Comparison of ENCODE assay signal across 13 cellular contexts in genomic region chr2:136389809-136390208, GRCh38.
DNase-seq lines count a peak whose midpoint lies in the region; ATAC-seq and TF ChIP-seq lines count a peak whose summit lies in the region.
"Had no signal": no experiment of that assay in that cellular context is flagged by ENCODE, and none has a peak within 500 bp of the region (broad histone marks: within the 10 kb centered on the region; RNA-seq: fewer than 3 reads in every experiment).

No MANE protein-coding gene starts in this region.

- no peak for DNase-seq in uterus
- no peak for DNase-seq in activated gamma-delta T cell (lab: John Stamatoyannopoulos, UW)
- no peak for DNase-seq in activated naive CD4-positive, alpha-beta T cell (lab: John Stamatoyannopoulos, UW)
- no peak for DNase-seq in anterior cingulate cortex (lab: John Stamatoyannopoulos, UW)
- DNase-seq: activated T-cell treated with anti-CD3 and anti-CD28 coated beads, Interleukin-2, amount 50 U/mL, for 1 hour; DMS153; heart right ventricle; NCI-H2029 had no signal

- ATAC-seq in GM18519 (IDR thresholded peaks at IDR 0.05; ENCODE audit: low FRiP score, unreplicated experiment), result peak; percentile 68
- ATAC-seq in GM21367 (IDR thresholded peaks at IDR 0.05; ENCODE audit: unreplicated experiment), result peak; percentile 66
- peak; percentile 51 for ATAC-seq in HG03060 (IDR thresholded peaks at IDR 0.05; ENCODE audit: low read depth, unreplicated experiment)
- ATAC-seq: heart right ventricle had no signal

- intact Hi-C loops in uterus (cut with DNase I; ENCODE audit: low total_unique reads), result no loop called here

- H3K27ac ChIP-seq in uterus, result no peak overlapping the region
- H3K27ac ChIP-seq: heart right ventricle, HL-60 had no signal

- no peaks in the 10 kb centered on the region for H3K9me3 ChIP-seq in uterus
- H3K9me3 ChIP-seq: heart right ventricle had no signal

- H3K4me3 ChIP-seq in uterus, result no peak overlapping the region
- H3K4me3 ChIP-seq: heart right ventricle had no signal

- H3K4me1 ChIP-seq in uterus, result no peaks in the 10 kb centered on the region

- TF ChIP-seq CTCF in uterus (IDR thresholded peaks at IDR 0.05), result no peak

- no peaks in the 10 kb centered on the region for H3K36me3 ChIP-seq in uterus
- H3K36me3 ChIP-seq: heart right ventricle had no signal

- no peaks in the 10 kb centered on the region for H3K27me3 ChIP-seq in uterus
- H3K27me3 ChIP-seq: heart right ventricle had no signal

- TF ChIP-seq POLR2A in Raji (IDR thresholded peaks at IDR 0.05; ENCODE audit: insufficient read depth, low read depth, low read length) (peak; percentile 58), uterus (IDR thresholded peaks at IDR 0.05) (no peak)
